Comparison of ENCODE assay signal across 1 cellular context in genomic region chr17:82000803-82001649, GRCh38.
TF ChIP-seq lines count a peak whose summit lies in the region.

No MANE protein-coding gene starts in this region.

TF ChIP-seq in HepG2, 621 proteins besides CTCF, POLR2A, EP300 and RAD21 (continued from another document and continues in another):
- TF ChIP-seq, protein P1, sequence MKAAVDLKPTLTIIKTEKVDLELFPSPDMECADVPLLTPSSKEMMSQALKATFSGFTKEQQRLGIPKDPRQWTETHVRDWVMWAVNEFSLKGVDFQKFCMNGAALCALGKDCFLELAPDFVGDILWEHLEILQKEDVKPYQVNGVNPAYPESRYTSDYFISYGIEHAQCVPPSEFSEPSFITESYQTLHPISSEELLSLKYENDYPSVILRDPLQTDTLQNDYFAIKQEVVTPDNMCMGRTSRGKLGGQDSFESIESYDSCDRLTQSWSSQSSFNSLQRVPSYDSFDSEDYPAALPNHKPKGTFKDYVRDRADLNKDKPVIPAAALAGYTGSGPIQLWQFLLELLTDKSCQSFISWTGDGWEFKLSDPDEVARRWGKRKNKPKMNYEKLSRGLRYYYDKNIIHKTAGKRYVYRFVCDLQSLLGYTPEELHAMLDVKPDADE (CRISPR knock-in tag; IDR thresholded peaks at IDR 0.05) = no peak; the same call in 1 of the 2 replicates
- TF ChIP-seq SRSF4 (IDR thresholded peaks at IDR 0.05; ENCODE audit: low read depth, low read length, poor library complexity, severe bottlenecking) (peak; percentile 95), CCAR2 (optimal IDR thresholded peaks at IDR 0.05; ENCODE audit: low read depth, low read length) (peak; percentile 31), KMT2A (CRISPR knock-in tag; IDR thresholded peaks at IDR 0.05) (peak; percentile 82), ZSCAN22 (CRISPR knock-in tag; IDR thresholded peaks at IDR 0.05) (peak; percentile 55; the same call in 1 of the 2 replicates), ZNF30 (CRISPR knock-in tag; IDR thresholded peaks at IDR 0.05) (peak; percentile 50; the same call in 1 of the 2 replicates), TFDP1 (CRISPR knock-in tag; IDR thresholded peaks at IDR 0.05; ENCODE audit: borderline replicate concordance) (peak; percentile 83), KLF6 (CRISPR knock-in tag; IDR thresholded peaks at IDR 0.05) (peak; percentile 89), ZNF382 (CRISPR knock-in tag; IDR thresholded peaks at IDR 0.05; ENCODE audit: borderline replicate concordance) (no peak), MXI1 (IDR thresholded peaks at IDR 0.05; ENCODE audit: borderline replicate concordance, low read depth, low read length) (peak; percentile 83; the same call in 2 of the 3 replicates), KLF12 (CRISPR knock-in tag; IDR thresholded peaks at IDR 0.05; ENCODE audit: borderline replicate concordance) (peak; percentile 82), ZNF530 (CRISPR knock-in tag; IDR thresholded peaks at IDR 0.05; ENCODE audit: low read depth) (0 out of 2 replicates have a peak, but pooled peaks have one; percentile 66), NRL (CRISPR knock-in tag; IDR thresholded peaks at IDR 0.05; ENCODE audit: borderline replicate concordance) (no peak; the same call in 1 of the 2 replicates), GMEB1 (CRISPR knock-in tag; IDR thresholded peaks at IDR 0.05; ENCODE audit: borderline replicate concordance) (no peak), CBX2 (IDR thresholded peaks at IDR 0.05; ENCODE audit: low read depth, low read length) (no peak), CBX2 (CRISPR knock-in tag; IDR thresholded peaks at IDR 0.05; ENCODE audit: low read depth) (no peak), ZBTB20 (CRISPR knock-in tag; IDR thresholded peaks at IDR 0.05; ENCODE audit: borderline replicate concordance, low read depth) (peak; percentile 61; the same call in 1 of the 2 replicates), ZBTB39 (CRISPR knock-in tag; IDR thresholded peaks at IDR 0.05) (peak; percentile 61), ZNF317 (CRISPR knock-in tag; IDR thresholded peaks at IDR 0.05) (peak; percentile 60; the same call in 1 of the 2 replicates), CEBPG (CRISPR knock-in tag; IDR thresholded peaks at IDR 0.05) (peak; percentile 60), MATR3 (CRISPR knock-in tag; IDR thresholded peaks at IDR 0.05) (no peak), ZNF230 (CRISPR knock-in tag; IDR thresholded peaks at IDR 0.05) (peak; percentile 10; the same call in 1 of the 2 replicates), RARA (CRISPR knock-in tag; IDR thresholded peaks at IDR 0.05) (peak; percentile 95), ZNF597 (CRISPR knock-in tag; IDR thresholded peaks at IDR 0.05) (no peak), ZBTB21 (CRISPR knock-in tag; IDR thresholded peaks at IDR 0.05) (0 out of 2 replicates have a peak, but pooled peaks have one; percentile 28), ZNF432 (CRISPR knock-in tag; IDR thresholded peaks at IDR 0.05; ENCODE audit: borderline replicate concordance) (no peak), SNRNP70 (IDR thresholded peaks at IDR 0.05; ENCODE audit: low read depth, low read length) (no peak), REL (CRISPR knock-in tag; conservative IDR thresholded peaks at IDR 0.05) (no peak; the same call in 1 of the 2 replicates), HOXA7 (CRISPR knock-in tag; IDR thresholded peaks at IDR 0.05) (no peak), ZNF33B (CRISPR knock-in tag; IDR thresholded peaks at IDR 0.05) (0 out of 2 replicates have a peak, but pooled peaks have one; percentile 27)
- TF ChIP-seq, protein P2, sequence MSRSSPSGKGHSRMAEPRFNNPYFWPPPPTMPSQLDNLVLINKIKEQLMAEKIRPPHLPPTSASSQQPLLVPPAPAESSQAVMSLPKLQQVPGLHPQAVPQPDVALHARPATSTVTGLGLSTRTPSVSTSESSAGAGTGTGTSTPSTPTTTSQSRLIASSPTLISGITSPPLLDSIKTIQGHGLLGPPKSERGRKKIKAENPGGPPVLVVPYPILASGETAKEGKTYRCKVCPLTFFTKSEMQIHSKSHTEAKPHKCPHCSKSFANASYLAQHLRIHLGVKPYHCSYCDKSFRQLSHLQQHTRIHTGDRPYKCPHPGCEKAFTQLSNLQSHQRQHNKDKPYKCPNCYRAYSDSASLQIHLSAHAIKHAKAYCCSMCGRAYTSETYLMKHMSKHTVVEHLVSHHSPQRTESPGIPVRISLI (CRISPR knock-in tag; IDR thresholded peaks at IDR 0.05; ENCODE audit: borderline replicate concordance) = no peak; the same call in 1 of the 2 replicates
- TF ChIP-seq, protein P3, sequence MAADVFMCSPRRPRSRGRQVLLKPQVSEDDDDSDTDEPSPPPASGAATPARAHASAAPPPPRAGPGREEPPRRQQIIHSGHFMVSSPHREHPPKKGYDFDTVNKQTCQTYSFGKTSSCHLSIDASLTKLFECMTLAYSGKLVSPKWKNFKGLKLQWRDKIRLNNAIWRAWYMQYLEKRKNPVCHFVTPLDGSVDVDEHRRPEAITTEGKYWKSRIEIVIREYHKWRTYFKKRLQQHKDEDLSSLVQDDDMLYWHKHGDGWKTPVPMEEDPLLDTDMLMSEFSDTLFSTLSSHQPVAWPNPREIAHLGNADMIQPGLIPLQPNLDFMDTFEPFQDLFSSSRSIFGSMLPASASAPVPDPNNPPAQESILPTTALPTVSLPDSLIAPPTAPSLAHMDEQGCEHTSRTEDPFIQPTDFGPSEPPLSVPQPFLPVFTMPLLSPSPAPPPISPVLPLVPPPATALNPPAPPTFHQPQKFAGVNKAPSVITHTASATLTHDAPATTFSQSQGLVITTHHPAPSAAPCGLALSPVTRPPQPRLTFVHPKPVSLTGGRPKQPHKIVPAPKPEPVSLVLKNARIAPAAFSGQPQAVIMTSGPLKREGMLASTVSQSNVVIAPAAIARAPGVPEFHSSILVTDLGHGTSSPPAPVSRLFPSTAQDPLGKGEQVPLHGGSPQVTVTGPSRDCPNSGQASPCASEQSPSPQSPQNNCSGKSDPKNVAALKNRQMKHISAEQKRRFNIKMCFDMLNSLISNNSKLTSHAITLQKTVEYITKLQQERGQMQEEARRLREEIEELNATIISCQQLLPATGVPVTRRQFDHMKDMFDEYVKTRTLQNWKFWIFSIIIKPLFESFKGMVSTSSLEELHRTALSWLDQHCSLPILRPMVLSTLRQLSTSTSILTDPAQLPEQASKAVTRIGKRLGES (CRISPR knock-in tag; IDR thresholded peaks at IDR 0.05; ENCODE audit: borderline replicate concordance) = peak; percentile 98
- TF ChIP-seq, protein P4, sequence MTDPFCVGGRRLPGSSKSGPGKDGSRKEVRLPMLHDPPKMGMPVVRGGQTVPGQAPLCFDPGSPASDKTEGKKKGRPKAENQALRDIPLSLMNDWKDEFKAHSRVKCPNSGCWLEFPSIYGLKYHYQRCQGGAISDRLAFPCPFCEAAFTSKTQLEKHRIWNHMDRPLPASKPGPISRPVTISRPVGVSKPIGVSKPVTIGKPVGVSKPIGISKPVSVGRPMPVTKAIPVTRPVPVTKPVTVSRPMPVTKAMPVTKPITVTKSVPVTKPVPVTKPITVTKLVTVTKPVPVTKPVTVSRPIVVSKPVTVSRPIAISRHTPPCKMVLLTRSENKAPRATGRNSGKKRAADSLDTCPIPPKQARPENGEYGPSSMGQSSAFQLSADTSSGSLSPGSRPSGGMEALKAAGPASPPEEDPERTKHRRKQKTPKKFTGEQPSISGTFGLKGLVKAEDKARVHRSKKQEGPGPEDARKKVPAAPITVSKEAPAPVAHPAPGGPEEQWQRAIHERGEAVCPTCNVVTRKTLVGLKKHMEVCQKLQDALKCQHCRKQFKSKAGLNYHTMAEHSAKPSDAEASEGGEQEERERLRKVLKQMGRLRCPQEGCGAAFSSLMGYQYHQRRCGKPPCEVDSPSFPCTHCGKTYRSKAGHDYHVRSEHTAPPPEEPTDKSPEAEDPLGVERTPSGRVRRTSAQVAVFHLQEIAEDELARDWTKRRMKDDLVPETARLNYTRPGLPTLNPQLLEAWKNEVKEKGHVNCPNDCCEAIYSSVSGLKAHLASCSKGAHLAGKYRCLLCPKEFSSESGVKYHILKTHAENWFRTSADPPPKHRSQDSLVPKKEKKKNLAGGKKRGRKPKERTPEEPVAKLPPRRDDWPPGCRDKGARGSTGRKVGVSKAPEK (CRISPR knock-in tag; IDR thresholded peaks at IDR 0.05; ENCODE audit: borderline replicate concordance) = peak; percentile 14; the same call in 1 of the 2 replicates
- TF ChIP-seq, protein P5, sequence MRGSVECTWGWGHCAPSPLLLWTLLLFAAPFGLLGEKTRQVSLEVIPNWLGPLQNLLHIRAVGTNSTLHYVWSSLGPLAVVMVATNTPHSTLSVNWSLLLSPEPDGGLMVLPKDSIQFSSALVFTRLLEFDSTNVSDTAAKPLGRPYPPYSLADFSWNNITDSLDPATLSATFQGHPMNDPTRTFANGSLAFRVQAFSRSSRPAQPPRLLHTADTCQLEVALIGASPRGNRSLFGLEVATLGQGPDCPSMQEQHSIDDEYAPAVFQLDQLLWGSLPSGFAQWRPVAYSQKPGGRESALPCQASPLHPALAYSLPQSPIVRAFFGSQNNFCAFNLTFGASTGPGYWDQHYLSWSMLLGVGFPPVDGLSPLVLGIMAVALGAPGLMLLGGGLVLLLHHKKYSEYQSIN (CRISPR knock-in tag; IDR thresholded peaks at IDR 0.05; ENCODE audit: borderline replicate concordance) = no peak
- TF ChIP-seq, protein P6, sequence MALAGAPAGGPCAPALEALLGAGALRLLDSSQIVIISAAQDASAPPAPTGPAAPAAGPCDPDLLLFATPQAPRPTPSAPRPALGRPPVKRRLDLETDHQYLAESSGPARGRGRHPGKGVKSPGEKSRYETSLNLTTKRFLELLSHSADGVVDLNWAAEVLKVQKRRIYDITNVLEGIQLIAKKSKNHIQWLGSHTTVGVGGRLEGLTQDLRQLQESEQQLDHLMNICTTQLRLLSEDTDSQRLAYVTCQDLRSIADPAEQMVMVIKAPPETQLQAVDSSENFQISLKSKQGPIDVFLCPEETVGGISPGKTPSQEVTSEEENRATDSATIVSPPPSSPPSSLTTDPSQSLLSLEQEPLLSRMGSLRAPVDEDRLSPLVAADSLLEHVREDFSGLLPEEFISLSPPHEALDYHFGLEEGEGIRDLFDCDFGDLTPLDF (CRISPR knock-in tag; IDR thresholded peaks at IDR 0.05) = peak; percentile 81; the same call in 1 of the 2 replicates
- TF ChIP-seq, protein P7, sequence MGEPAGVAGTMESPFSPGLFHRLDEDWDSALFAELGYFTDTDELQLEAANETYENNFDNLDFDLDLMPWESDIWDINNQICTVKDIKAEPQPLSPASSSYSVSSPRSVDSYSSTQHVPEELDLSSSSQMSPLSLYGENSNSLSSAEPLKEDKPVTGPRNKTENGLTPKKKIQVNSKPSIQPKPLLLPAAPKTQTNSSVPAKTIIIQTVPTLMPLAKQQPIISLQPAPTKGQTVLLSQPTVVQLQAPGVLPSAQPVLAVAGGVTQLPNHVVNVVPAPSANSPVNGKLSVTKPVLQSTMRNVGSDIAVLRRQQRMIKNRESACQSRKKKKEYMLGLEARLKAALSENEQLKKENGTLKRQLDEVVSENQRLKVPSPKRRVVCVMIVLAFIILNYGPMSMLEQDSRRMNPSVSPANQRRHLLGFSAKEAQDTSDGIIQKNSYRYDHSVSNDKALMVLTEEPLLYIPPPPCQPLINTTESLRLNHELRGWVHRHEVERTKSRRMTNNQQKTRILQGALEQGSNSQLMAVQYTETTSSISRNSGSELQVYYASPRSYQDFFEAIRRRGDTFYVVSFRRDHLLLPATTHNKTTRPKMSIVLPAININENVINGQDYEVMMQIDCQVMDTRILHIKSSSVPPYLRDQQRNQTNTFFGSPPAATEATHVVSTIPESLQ (CRISPR knock-in tag; conservative IDR thresholded peaks at IDR 0.05) = no peak
